Comparison of ENCODE assay signal across 17 cellular contexts in genomic region chr18:48453330-48454063, GRCh38. TPM values are rescaled to one million over a fixed set of nuclear protein-coding genes. Genes with fewer than 3 reads are reported as not detected.
DNase-seq lines count a peak whose midpoint lies in the region; ATAC-seq and TF ChIP-seq lines count a peak whose summit lies in the region.
"Had no signal": no experiment of that assay in that cellular context is flagged by ENCODE, and none has a peak within 500 bp of the region (broad histone marks: within the 10 kb centered on the region; RNA-seq: fewer than 3 reads in every experiment).

No MANE protein-coding gene starts in this region.

- CTCF ChIA-PET in HEK293 (lab: Yijun Ruan, JAX), result interaction anchor here (0.5 to 10.9 kb wide), 6 partner anchors 7 to 446 kb away, joined by 3 to 124 read pairs (median 3); no protein-coding TSS in a partner anchor

- H3K27me3 ChIP-seq in body of pancreas, result no peaks in the 10 kb centered on the region
- H3K27me3 ChIP-seq: ovary had no signal

- ATAC-seq in body of pancreas, result peak; percentile 34
- ATAC-seq in HG03342 (IDR thresholded peaks at IDR 0.05; ENCODE audit: unreplicated experiment), result no peak
- ATAC-seq in HG02623 (IDR thresholded peaks at IDR 0.05; ENCODE audit: unreplicated experiment), result no peak
- ATAC-seq: Panc1; stimulated activated memory B cell treated with anti-CD40 and anti-IgM and Interleukin-4, amounts not matched to agents 10 μg/mL and 1 μg/mL and 100 μg/mL, for 72 hours had no signal

- intact Hi-C loops in body of pancreas (cut with DNase I), result no loop called here

- H3K9me3 ChIP-seq in HEK293 (ENCODE audit: control insufficient read depth, insufficient read depth, low read depth, low read length), result no peaks in the 10 kb centered on the region
- no peaks in the 10 kb centered on the region for H3K9me3 ChIP-seq in body of pancreas
- H3K9me3 ChIP-seq: ovary had no signal

- 70 to 74% methylated on average over 8 to 9 of the region's 9 CpGs for WGBS in body of pancreas, 2 donors

- TF ChIP-seq CTCF in HEK293 (tag by site-specific recombination; IDR thresholded peaks at IDR 0.05) (no peak), body of pancreas (IDR thresholded peaks at IDR 0.05) (no peak)

- POLR2A ChIA-PET in HEK293 (lab: Yijun Ruan, JAX), result no interaction called here

- H3K4me3 ChIP-seq in HEK293 (ENCODE audit: low read depth, low read length) (no peak overlapping the region), body of pancreas (no peak overlapping the region)
- H3K4me3 ChIP-seq: ovary had no signal

- H3K4me1 ChIP-seq in HEK293 (ENCODE audit: control insufficient read depth, insufficient read depth, low read length), result no peaks in the 10 kb centered on the region
- peaks cover 30% of the 10 kb centered on the region for H3K4me1 ChIP-seq in body of pancreas

- H3K36me3 ChIP-seq in HEK293 (ENCODE audit: control insufficient read depth in 2 of 2, insufficient read depth in 1 of 2, low read length in 2 of 2) (no peaks in the 10 kb centered on the region), body of pancreas (replicated peaks in 1 of 2; ENCODE audit: insufficient read depth in 1 of 2, low read depth in 2 of 2) (no peaks in the 10 kb centered on the region)
- H3K36me3 ChIP-seq: ovary had no signal

- TF ChIP-seq POLR2A in body of pancreas (IDR thresholded peaks at IDR 0.05), result no peak

- H3K27ac ChIP-seq in HEK293 (ENCODE audit: extremely low read depth, low read depth, low read length) (no peak overlapping the region), body of pancreas (peak overlapping the region in 3 of 4 donors; percentile 17 to 71 (median 69))
- H3K27ac ChIP-seq: ovary had no signal

- DNase-seq in body of pancreas, result peak in 1 of 4 donors; percentile 19
- peak; percentile 37 for DNase-seq in kidney tubule cell (ENCODE audit: low spot score)
- DNase-seq in renal cortical epithelial cell (ENCODE audit: low read depth), result peak; percentile 73
- DNase-seq in NCI-H2171 (lab: John Stamatoyannopoulos, UW), result no peak
- DNase-seq in stimulated activated CD4-positive, alpha-beta T cell treated with anti-CD3 and anti-CD28 coated beads, Interleukin-2, amount 100 ng/mL, for 24 hours, result no peak
- DNase-seq: activated CD4-positive, alpha-beta memory T cell treated with anti-CD3 and anti-CD28 coated beads, Interleukin-2, amount 10 ng/mL, durations not matched to agents 7 days and 5 days; CD4-positive, CD25-positive, alpha-beta regulatory T cell; immature natural killer cell; NCI-H1930 had no signal

TF ChIP-seq in HEK293, 187 proteins besides CTCF, POLR2A, EP300 and RAD21:
- TF ChIP-seq KLF7 (tag by site-specific recombination; IDR thresholded peaks at IDR 0.05; ENCODE audit: borderline replicate concordance) (no peak), GLIS1 (tag by site-specific recombination; IDR thresholded peaks at IDR 0.05) (peak; percentile 10; the same call in 1 of the 2 replicates)

RNA-seq across cellular contexts. Expression of gene ZBTB7C, which starts 44.3 kb away (rescaled TPM):
- total RNA-seq in body of pancreas, result 1 to 10 TPM; 1.3 to 2.3 TPM
- total RNA-seq in renal cortical epithelial cell, result 0.17 and 0.99 TPM in 2 replicates
- total RNA-seq: CD4-positive, CD25-positive, alpha-beta regulatory T cell; endothelial cell of umbilical vein; IMR-90 had no signal

Comparison
In these comparisons a context has a peak if more than half of its experiments do, and no peak if none do; other contexts are left out.
1. DNase-seq: peak in kidney tubule cell (single experiment) and renal cortical epithelial cell (single experiment); none in NCI-H2171 (single experiment) and stimulated activated CD4-positive, alpha-beta T cell treated with anti-CD3 and anti-CD28 coated beads, Interleukin-2, amount 100 ng/mL, for 24 hours (0 of 2).